In the genomic region with DNA sequence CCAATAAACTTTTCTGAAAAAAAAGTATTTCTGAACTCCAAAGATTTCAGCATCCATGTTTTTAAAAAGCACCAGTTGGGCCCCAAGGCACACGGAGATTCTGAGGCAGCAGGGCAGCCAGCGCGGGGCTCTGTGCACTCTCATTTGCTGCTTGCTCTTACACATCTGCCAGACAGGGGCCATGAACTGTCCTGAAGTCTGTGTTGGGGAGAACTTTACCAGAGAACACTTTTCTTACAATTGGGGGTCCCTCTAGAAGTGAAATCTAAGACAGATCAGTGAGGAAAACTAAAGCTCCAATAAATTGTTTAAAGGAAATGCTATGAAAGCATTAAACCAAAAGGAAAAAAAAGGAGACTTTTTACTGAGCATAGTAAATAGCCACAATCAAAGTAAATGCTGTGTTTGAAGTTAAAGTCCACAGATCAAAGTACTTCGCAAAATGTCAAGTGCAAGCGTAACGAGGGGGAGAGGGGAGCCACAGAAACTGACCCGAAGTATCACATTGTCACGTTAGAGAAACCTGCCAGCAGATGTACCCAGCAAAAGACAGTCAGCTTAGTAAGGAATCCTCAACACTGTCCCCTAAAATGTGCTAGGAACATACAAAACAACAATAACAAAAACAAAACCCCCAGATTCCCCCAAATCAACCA, we compare ENCODE assay signal across 11 cellular contexts. TPM values are rescaled to one million over a fixed set of nuclear protein-coding genes. Genes with fewer than 3 reads are reported as not detected.
A peak's percentile ranks its signal among the peaks of the same experiment; 100 is the strongest.
DNase-seq lines count a peak whose midpoint lies in the region; ATAC-seq and TF ChIP-seq lines count a peak whose summit lies in the region.
"Had no signal": no experiment of that assay in that cellular context is flagged by ENCODE, and none has a peak within 500 bp of the region (broad histone marks: within the 10 kb centered on the region; RNA-seq: fewer than 3 reads in every experiment).

No MANE protein-coding gene starts in this region.

- H3K9ac ChIP-seq in H9 (ENCODE audit: extremely low read depth, insufficient read length, low read length), result peak overlapping the region; percentile 41

- H3K27me3 Mint-ChIP-seq in H9 (ENCODE audit: low read depth), result no peaks in the 10 kb centered on the region
- H3K27me3 Mint-ChIP-seq in activated T-helper 2 cell treated with anti-CD3 and anti-CD28 coated beads, Interferon-gamma antibody, Interleukin-2, Interleukin-4, amounts not matched to agents 10 μg/mL and 5 μg/mL and 100 μg/mL, durations not matched to agents 14 hours and 24 hours and 36 hours (ENCODE audit: low read depth), result peaks cover 9% of the 10 kb centered on the region

- TF ChIP-seq CTCF in H9 (conservative IDR thresholded peaks at IDR 0.05), result no peak
- TF ChIP-seq CTCF in brain microvascular endothelial cell (IDR thresholded peaks at IDR 0.05; ENCODE audit: low read depth, low read length, missing control alignments), result no peak
- TF ChIP-seq CTCF in kidney epithelial cell (IDR thresholded peaks at IDR 0.05; ENCODE audit: insufficient read depth, low read length, poor library complexity, severe bottlenecking), result no peak
- no peak for TF ChIP-seq CTCF in gastrocnemius medialis (IDR thresholded peaks at IDR 0.05 in 4 of 5, conservative IDR thresholded peaks at IDR 0.05 in 1 of 5)

- H4K91ac ChIP-seq in H9 (ENCODE audit: insufficient read length, low read depth, low read length), result no peak overlapping the region

- H2BK20ac ChIP-seq in H9 (ENCODE audit: low read depth, low read length, poor library complexity, severe bottlenecking), result no peak overlapping the region

- H3K4ac ChIP-seq in H9 (ENCODE audit: low read depth, low read length), result no peak overlapping the region

- H3K4me1 Mint-ChIP-seq in H9, result peaks cover 53 to 59% of the 10 kb centered on the region in 2 experiments
- H3K4me1 Mint-ChIP-seq in activated T-helper 2 cell treated with anti-CD3 and anti-CD28 coated beads, Interferon-gamma antibody, Interleukin-2, Interleukin-4, amounts not matched to agents 10 μg/mL and 5 μg/mL and 100 μg/mL, durations not matched to agents 14 hours and 24 hours and 36 hours (ENCODE audit: low read depth), result no peaks in the 10 kb centered on the region
- H3K4me1 Mint-ChIP-seq: CD8-positive, alpha-beta memory T cell had no signal

- DNase-seq in H9, result no peak
- no peak for DNase-seq in brain microvascular endothelial cell
- no peak for DNase-seq in kidney epithelial cell (ENCODE audit: low read depth)
- DNase-seq in gastrocnemius medialis, result no peak
- no peak for DNase-seq in DMS53 treated with DMSO at 0.1 percent for 48 hours (lab: John Stamatoyannopoulos, UW; ENCODE audit: unreplicated experiment)
- DNase-seq in activated naive CD4-positive, alpha-beta T cell treated with anti-CD3 and anti-CD28 coated beads, Interleukin-2, amount 50 U/mL, for 16 hours, result no peak
- DNase-seq in activated T-helper 2 cell treated with anti-CD3 and anti-CD28 coated beads, Interferon-gamma antibody, Interleukin-2, Interleukin-4, amounts not matched to agents 10 μg/mL and 5 μg/mL and 100 μg/mL, durations not matched to agents 14 hours and 24 hours and 36 hours (ENCODE audit: low spot score), result no peak
- DNase-seq: CD8-positive, alpha-beta memory T cell; NCI-H1694 treated with DMSO at 0.1 percent for 48 hours had no signal

- no peak for ATAC-seq in gastrocnemius medialis
- no peak for ATAC-seq in GM21786 (IDR thresholded peaks at IDR 0.05; ENCODE audit: unreplicated experiment)

- peaks cover 0 to 9% of the 10 kb centered on the region in 2 experiments; a peak in 1 of 5 replicates for H3K9me3 Mint-ChIP-seq in H9
- H3K9me3 Mint-ChIP-seq in activated T-helper 2 cell treated with anti-CD3 and anti-CD28 coated beads, Interferon-gamma antibody, Interleukin-2, Interleukin-4, amounts not matched to agents 10 μg/mL and 5 μg/mL and 100 μg/mL, durations not matched to agents 14 hours and 24 hours and 36 hours, result no peaks in the 10 kb centered on the region

- H3K27ac ChIP-seq in H9 (ENCODE audit: insufficient read length, low read depth, low read length), result no peak overlapping the region
- H3K27ac ChIP-seq in brain microvascular endothelial cell, result peak overlapping the region; percentile 97
- peak overlapping the region; percentile 57 to 67 (median 58) for H3K27ac ChIP-seq in gastrocnemius medialis

- no peak overlapping the region for H2BK5ac ChIP-seq in H9 (ENCODE audit: insufficient read length, low read length)

- peaks cover 0 to 24% (median 13%) of the 10 kb centered on the region in 3 experiments; a peak in 4 of 7 replicates for H3K36me3 Mint-ChIP-seq in H9 (ENCODE audit: insufficient read depth in 1 of 3, low read depth in 3 of 3)
- no peaks in the 10 kb centered on the region for H3K36me3 Mint-ChIP-seq in activated T-helper 2 cell treated with anti-CD3 and anti-CD28 coated beads, Interferon-gamma antibody, Interleukin-2, Interleukin-4, amounts not matched to agents 10 μg/mL and 5 μg/mL and 100 μg/mL, durations not matched to agents 14 hours and 24 hours and 36 hours (ENCODE audit: low read depth)
- H3K36me3 Mint-ChIP-seq: CD8-positive, alpha-beta memory T cell had no signal

- H3K36me3 ChIP-seq in brain microvascular endothelial cell (replicated peaks) (no peaks in the 10 kb centered on the region), kidney epithelial cell (ENCODE audit: control insufficient read depth, insufficient read depth, low read length) (no peaks in the 10 kb centered on the region), gastrocnemius medialis (no peaks in the 10 kb centered on the region)

- H3K79me2 ChIP-seq in H9 (ENCODE audit: insufficient read depth, low read length), result peaks cover 4% of the 10 kb centered on the region; the same call in 1 of the 2 replicates

- H3K18ac ChIP-seq in H9 (ENCODE audit: insufficient read length, low read depth, low read length), result no peak overlapping the region

- no peak overlapping the region for H3T11ph ChIP-seq in H9 (ENCODE audit: low read length)

- peaks cover 6% of the 10 kb centered on the region for H3K4me1 ChIP-seq in H9 (ENCODE audit: insufficient read depth, low read length)
- H3K4me1 ChIP-seq in gastrocnemius medialis, result no peaks in the 10 kb centered on the region

- H2BK120ac ChIP-seq in H9 (ENCODE audit: low read depth, low read length, poor library complexity, severe bottlenecking), result no peak overlapping the region

- H2AK5ac ChIP-seq in H9 (ENCODE audit: insufficient read length, low read length), result no peak overlapping the region

- H3K23ac ChIP-seq in H9 (ENCODE audit: insufficient read length, low read depth, low read length), result no peak overlapping the region

- TF ChIP-seq POLR2A in gastrocnemius medialis (IDR thresholded peaks at IDR 0.05), result no peak

- H3K23me2 ChIP-seq in H9 (ENCODE audit: insufficient read length, low read depth, low read length, poor library complexity, severe bottlenecking), result no peaks in the 10 kb centered on the region

- H3K27me3 ChIP-seq in H9 (ENCODE audit: insufficient read depth, low read length) (no peaks in the 10 kb centered on the region), brain microvascular endothelial cell (replicated peaks) (no peaks in the 10 kb centered on the region), kidney epithelial cell (ENCODE audit: control insufficient read depth, insufficient read depth, low read length) (no peaks in the 10 kb centered on the region), gastrocnemius medialis (no peaks in the 10 kb centered on the region)

- H4K20me1 ChIP-seq in H9 (ENCODE audit: control insufficient read depth, insufficient read depth, insufficient read length), result no peaks in the 10 kb centered on the region

- no peak overlapping the region for H2BK12ac ChIP-seq in H9 (ENCODE audit: insufficient read length, low read depth, low read length)

- peaks cover 3% of the 10 kb centered on the region for H3K79me1 ChIP-seq in H9 (ENCODE audit: insufficient read depth, low read depth, low read length, poor library complexity, severe bottlenecking)

- H3K56ac ChIP-seq in H9 (ENCODE audit: insufficient read length, low read depth, low read length), result no peak overlapping the region

- H2BK15ac ChIP-seq in H9 (ENCODE audit: low read depth, low read length), result no peak overlapping the region

- H3K27ac Mint-ChIP-seq in H9, result peak overlapping the region; percentile 66 to 75 (median 66); a peak in 5 of 7 replicates
- no peak overlapping the region for H3K27ac Mint-ChIP-seq in activated T-helper 2 cell treated with anti-CD3 and anti-CD28 coated beads, Interferon-gamma antibody, Interleukin-2, Interleukin-4, amounts not matched to agents 10 μg/mL and 5 μg/mL and 100 μg/mL, durations not matched to agents 14 hours and 24 hours and 36 hours
- H3K27ac Mint-ChIP-seq: CD8-positive, alpha-beta memory T cell; memory B cell had no signal

- H3K4me3 ChIP-seq in brain microvascular endothelial cell (ENCODE audit: low read depth, low read length) (peak overlapping the region; percentile 52), kidney epithelial cell (ENCODE audit: low read depth, low read length) (peak overlapping the region; percentile 9), gastrocnemius medialis (peak overlapping the region; percentile 21 to 37 (median 29))

- H3K4me2 ChIP-seq in H9 (ENCODE audit: insufficient read depth, insufficient read length, low read length), result peak overlapping the region; percentile 92

- H3K9me3 ChIP-seq in H9 (ENCODE audit: control insufficient read depth, low read depth, low read length), result no peaks in the 10 kb centered on the region
- no peaks in the 10 kb centered on the region for H3K9me3 ChIP-seq in gastrocnemius medialis

- no CpG with 5 or more reads among the region's 8 CpGs for WGBS in H9 (ENCODE audit: extremely low coverage, insufficient read length, low lambda C conversion rate)

- H3K14ac ChIP-seq in H9 (ENCODE audit: insufficient read depth, low read length), result no peak overlapping the region

- H4K5ac ChIP-seq in H9 (ENCODE audit: insufficient read length, low read depth, low read length), result no peak overlapping the region

- no peak overlapping the region for H2AFZ ChIP-seq in H9 (ENCODE audit: low read length)

- in situ Hi-C loops in brain microvascular endothelial cell (cut with HindIII; ENCODE audit: low pct_ligation_motif_present, low sequenced_read_pairs) (no loop called here), gastrocnemius medialis (cut with MboI; ENCODE audit: low sequenced_read_pairs in 4 of 4) (no loop called here)

- intact Hi-C loops in gastrocnemius medialis (cut with DNase I; ENCODE audit: low total_unique reads), result no loop called here
- intact Hi-C loops in activated T-helper 2 cell treated with anti-CD3 and anti-CD28 coated beads, Interferon-gamma antibody, Interleukin-2, Interleukin-4, amounts not matched to agents 10 μg/mL and 5 μg/mL and 100 μg/mL, durations not matched to agents 14 hours and 24 hours and 36 hours (cut with micrococcal nuclease), result no loop called here

- H4K8ac ChIP-seq in H9 (replicated peaks; ENCODE audit: insufficient read length, low read depth, low read length), result no peak overlapping the region

- H3K4me3 Mint-ChIP-seq in H9, result peak overlapping the region; percentile 50 to 88
- H3K4me3 Mint-ChIP-seq in activated T-helper 2 cell treated with anti-CD3 and anti-CD28 coated beads, Interferon-gamma antibody, Interleukin-2, Interleukin-4, amounts not matched to agents 10 μg/mL and 5 μg/mL and 100 μg/mL, durations not matched to agents 14 hours and 24 hours and 36 hours (ENCODE audit: low read depth), result no peak overlapping the region
- H3K4me3 Mint-ChIP-seq: CD8-positive, alpha-beta memory T cell; memory B cell had no signal

RNA-seq across cellular contexts. Expression of gene SORBS2, which starts 37.8 kb away (rescaled TPM):
- 8.8 and 9.7 TPM in 2 replicates for total RNA-seq in H9 (2021)
- 18.8 and 21.4 TPM in 2 replicates for total RNA-seq in kidney epithelial cell
- 10 to 100 TPM; 15.3 to 64.5 (median 17.4) TPM for total RNA-seq in gastrocnemius medialis
- total RNA-seq in activated T-helper 2 cell treated with anti-CD3 and anti-CD28 coated beads, Interferon-gamma antibody, Interleukin-2, Interleukin-4, amounts not matched to agents 10 μg/mL and 5 μg/mL and 100 μg/mL, durations not matched to agents 14 hours and 24 hours and 36 hours, result not detected in 2 replicates
- total RNA-seq: CD8-positive, alpha-beta memory T cell had no signal
